Comparison of ENCODE assay signal across 2 cellular contexts in genomic region chr6:3368701-3369100, GRCh38.
TF ChIP-seq lines count a peak whose summit lies in the region.

No MANE protein-coding gene starts in this region.

TF ChIP-seq in HepG2, 621 proteins besides CTCF, POLR2A, EP300 and RAD21 (continued from another document):
- TF ChIP-seq ARID3A (IDR thresholded peaks at IDR 0.05; ENCODE audit: low read depth, low read length) (no peak), CHCHD3 (CRISPR knock-in tag; IDR thresholded peaks at IDR 0.05) (no peak), ZNF331 (CRISPR knock-in tag; IDR thresholded peaks at IDR 0.05) (no peak), ZFP1 (CRISPR knock-in tag; IDR thresholded peaks at IDR 0.05) (no peak), MAFK (conservative IDR thresholded peaks at IDR 0.05 in 1 of 2, IDR thresholded peaks at IDR 0.05 in 1 of 2; ENCODE audit: low read length in 2 of 2) (peak in 1 of 2 experiments; percentile 40; a peak in 1 of 4 replicates), ZBTB1 (CRISPR knock-in tag; IDR thresholded peaks at IDR 0.05; ENCODE audit: borderline replicate concordance) (no peak), MYPOP (CRISPR knock-in tag; IDR thresholded peaks at IDR 0.05) (no peak), ZNF766 (CRISPR knock-in tag; IDR thresholded peaks at IDR 0.05; ENCODE audit: borderline replicate concordance) (no peak)

TF ChIP-seq in K562, 482 proteins besides CTCF, POLR2A, EP300 and RAD21 (continued from another document):
- TF ChIP-seq ATF6 (CRISPR knock-in tag; IDR thresholded peaks at IDR 0.05) = no peak
- TF ChIP-seq FOXK2 (conservative IDR thresholded peaks at IDR 0.05 in 1 of 2, IDR thresholded peaks at IDR 0.05 in 1 of 2; ENCODE audit: low read depth in 2 of 2) = no peak
